30 cellular contexts compared by ENCODE assay signal in the genomic region with DNA sequence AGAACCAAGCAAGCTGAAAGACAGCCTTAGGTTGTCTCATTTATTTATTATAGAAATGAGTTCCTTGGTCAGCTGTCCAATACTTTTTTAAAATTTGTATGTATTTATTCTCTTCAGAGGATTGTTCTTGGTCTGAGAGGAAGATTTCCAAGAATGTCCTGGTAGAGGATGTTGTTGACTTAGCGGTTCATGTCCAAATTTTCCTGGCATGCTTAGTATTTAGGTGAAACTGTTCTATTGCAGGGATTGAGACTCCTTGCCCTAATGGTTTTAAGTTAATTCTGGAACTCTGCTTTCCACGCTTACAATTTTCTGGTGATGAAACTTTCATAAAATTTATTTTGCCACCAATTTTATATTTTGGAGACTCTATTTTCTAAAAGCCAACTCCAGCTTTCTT.
A peak's percentile ranks its signal among the peaks of the same experiment; 100 is the strongest.
DNase-seq lines count a peak whose midpoint lies in the region; ATAC-seq and TF ChIP-seq lines count a peak whose summit lies in the region.
"Had no signal": no experiment of that assay in that cellular context is flagged by ENCODE, and none has a peak within 500 bp of the region (broad histone marks: within the 10 kb centered on the region; RNA-seq: fewer than 3 reads in every experiment).

No MANE protein-coding gene starts in this region.

- no peak overlapping the region for H3K4me3 ChIP-seq in AG10803 (ENCODE audit: low read length)
- no peak overlapping the region for H3K4me3 ChIP-seq in fibroblast of mammary gland (ENCODE audit: control insufficient read depth, low read depth, low read length)
- H3K4me3 ChIP-seq: ascending aorta; BLaER1 treated with 17β-estradiol and CSF1 and Interleukin-3, amounts not matched to agents 10 nM and 100 nM; esophagus muscularis mucosa; SJSA1; stomach; thyroid gland; uterus had no signal

- ATAC-seq in omental fat pad (ENCODE audit: low FRiP score) (peak; percentile 37), HG03342 (IDR thresholded peaks at IDR 0.05; ENCODE audit: unreplicated experiment) (no peak)

- DNase-seq in AG10803 (ENCODE audit: low read depth) (peak; percentile 59), LHCN-M2 (ENCODE audit: low read depth) (peak; percentile 63), fibroblast of mammary gland (ENCODE audit: low read depth) (peak; percentile 38), omental fat pad (ENCODE audit: low spot score) (no peak), NCI-H446 treated with DMSO at 0.1 percent for 48 hours (lab: John Stamatoyannopoulos, UW) (no peak), UCSD-AML1 (lab: John Stamatoyannopoulos, UW; ENCODE audit: unreplicated experiment) (no peak)
- DNase-seq in stimulated activated naive CD4-positive, alpha-beta T cell (lab: John Stamatoyannopoulos, UW) = no peak
- DNase-seq: activated B cell treated with CpG ODN at 0.5 μM for 24 hours; activated CD4-positive, alpha-beta T cell treated with anti-CD3 and anti-CD28 coated beads, Interleukin-2, amount 10 ng/mL, durations not matched to agents 7 days and 5 days; activated gamma-delta T cell; activated naive CD8-positive, alpha-beta T cell treated with anti-CD3 and anti-CD28 coated beads for 36 hours; activated T-cell treated with anti-CD3 and anti-CD28 coated beads, Interleukin-2, amount 50 U/mL, for 24 hours; GDM1; GOT3; immature natural killer cell; mesenchymal stem cell; NCI-H146; NCI-H226; NCI-H82; right cardiac atrium; stimulated activated CD8-positive, alpha-beta memory T cell treated with anti-CD3 and anti-CD28 coated beads, Interleukin-4, amount 100 ng/mL, for 48 hours; stomach; T1000; thyroid gland; uterus had no signal

- TF ChIP-seq CTCF in AG10803 (conservative IDR thresholded peaks at IDR 0.05; ENCODE audit: low read length) (no peak), fibroblast of mammary gland (conservative IDR thresholded peaks at IDR 0.05; ENCODE audit: control insufficient read depth, insufficient read depth, low read depth, low read length) (no peak), omental fat pad (IDR thresholded peaks at IDR 0.05) (no peak)

Comparison
In these comparisons a context has a peak if more than half of its experiments do, and no peak if none do; other contexts are left out.
1. DNase-seq: peak in AG10803 (single experiment), LHCN-M2 (single experiment) and fibroblast of mammary gland (single experiment); none in omental fat pad (single experiment), NCI-H446 treated with DMSO at 0.1 percent for 48 hours (single experiment), UCSD-AML1 (single experiment) and stimulated activated naive CD4-positive, alpha-beta T cell (0 of 6).